Comparison of ENCODE assay signal across 12 cellular contexts in the genomic region with DNA sequence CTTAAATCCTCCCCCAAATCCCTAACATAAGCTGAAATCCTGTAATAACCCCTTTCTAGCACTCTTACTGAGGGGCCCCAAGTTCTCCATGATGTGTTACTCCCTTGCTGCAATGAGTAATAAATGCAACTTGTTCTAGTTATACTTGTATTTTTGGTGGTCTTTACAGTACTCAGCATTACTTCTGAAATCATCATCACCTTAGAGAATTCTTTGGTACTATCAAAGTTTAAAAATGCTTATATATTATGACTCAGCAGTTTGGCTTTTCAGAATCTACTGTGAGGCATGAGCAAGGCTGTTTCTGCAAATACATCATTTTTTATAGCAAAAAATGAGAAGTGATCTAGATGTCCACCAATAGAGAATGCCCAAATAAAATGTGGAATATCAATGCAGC. TPM values are rescaled to one million over a fixed set of nuclear protein-coding genes. Genes with fewer than 3 reads are reported as not detected.
DNase-seq lines count a peak whose midpoint lies in the region; ATAC-seq and TF ChIP-seq lines count a peak whose summit lies in the region.
"Had no signal": no experiment of that assay in that cellular context is flagged by ENCODE, and none has a peak within 500 bp of the region (broad histone marks: within the 10 kb centered on the region; RNA-seq: fewer than 3 reads in every experiment).

No MANE protein-coding gene starts in this region.

- no peaks in the 10 kb centered on the region for H3K9me3 ChIP-seq in breast epithelium
- H3K9me3 ChIP-seq in SK-N-SH, result no peaks in the 10 kb centered on the region

- H3K4me1 ChIP-seq in breast epithelium (no peaks in the 10 kb centered on the region), SK-N-SH (ENCODE audit: control insufficient read depth in 1 of 2, insufficient read depth in 2 of 2, low read depth in 1 of 2, low read length in 1 of 2) (peaks cover 14 to 23% of the 10 kb centered on the region in 2 experiments; a peak in 3 of 4 replicates)

- H3K36me3 ChIP-seq in breast epithelium (peaks cover 9% of the 10 kb centered on the region), SK-N-SH (replicated peaks in 1 of 2; ENCODE audit: control insufficient read depth in 1 of 2, insufficient read depth in 2 of 2, low read length in 1 of 2) (peaks cover 78 to 90% of the 10 kb centered on the region in 2 experiments)

- no peak overlapping the region for H2AFZ ChIP-seq in SK-N-SH (ENCODE audit: low read depth)

- H3K27me3 ChIP-seq in breast epithelium, result no peaks in the 10 kb centered on the region
- H3K27me3 ChIP-seq in SK-N-SH (ENCODE audit: insufficient read depth), result no peaks in the 10 kb centered on the region

- TF ChIP-seq RAD21 in SK-N-SH (IDR thresholded peaks at IDR 0.05; ENCODE audit: low read length), result no peak

- H3K4me1 Mint-ChIP-seq in MCF 10A (ENCODE audit: insufficient read depth, unreplicated experiment), result no peaks in the 10 kb centered on the region

- H3K4me3 Mint-ChIP-seq in MCF 10A (ENCODE audit: unreplicated experiment), result no peak overlapping the region

- no peak overlapping the region for H3K27ac ChIP-seq in breast epithelium
- peak overlapping the region; percentile 20 to 89 for H3K27ac ChIP-seq in SK-N-SH (ENCODE audit: low read depth in 2 of 2, low read length in 1 of 2)
- peak overlapping the region; percentile 40 for H3K27ac ChIP-seq in substantia nigra (ENCODE audit: low read depth, low read length, poor library complexity, severe bottlenecking)
- H3K27ac ChIP-seq: C4-2B had no signal

- H3K27me3 Mint-ChIP-seq in MCF 10A (ENCODE audit: insufficient read depth, unreplicated experiment), result no peaks in the 10 kb centered on the region

- H3K9me3 Mint-ChIP-seq in MCF 10A (ENCODE audit: unreplicated experiment), result no peaks in the 10 kb centered on the region

- TF ChIP-seq POLR2A in breast epithelium (IDR thresholded peaks at IDR 0.05), result no peak

- POLR2A ChIA-PET in MCF 10A (lab: Yijun Ruan, JAX), result interaction anchor here (0.7 to 0.8 kb wide), 2 partner anchors 9 to 119 kb away, joined by 3 read pairs; no protein-coding TSS in a partner anchor
- POLR2A ChIA-PET in SK-N-SH (lab: Yijun Ruan, JAX), result interaction anchor here (1.1 kb wide), 1 partner anchor 67 kb away, joined by 3 read pairs; a partner anchor contains a TSS

- no TSS peak for BruUV-seq in MCF 10A (replicated peaks; lab: Mats Ljungman, UMichigan)

- H4K20me1 ChIP-seq in SK-N-SH (ENCODE audit: insufficient read depth), result no peaks in the 10 kb centered on the region

- H3K9me2 ChIP-seq in SK-N-SH, result no peaks in the 10 kb centered on the region

- DNase-seq in MCF 10A (ENCODE audit: unreplicated experiment), result no peak
- DNase-seq in breast epithelium (ENCODE audit: low spot score in 2 of 2), result no peak
- DNase-seq in SK-N-SH, result no peak
- DNase-seq in fibroblast of mammary gland (ENCODE audit: low read depth), result peak; percentile 14
- no peak for DNase-seq in substantia nigra (lab: John Stamatoyannopoulos, UW)
- DNase-seq in DMS 273 (lab: John Stamatoyannopoulos, UW; ENCODE audit: unreplicated experiment), result no peak
- no peak for DNase-seq in RPMI8226
- DNase-seq: activated CD4-positive, CD25-positive, alpha-beta regulatory T cell treated with anti-CD3 and anti-CD28 coated beads, Interleukin-2, amount 50 U/mL, for 72 hours; NCI-H524; SHP77 had no signal

- H3K27ac Mint-ChIP-seq in MCF 10A (ENCODE audit: low read depth, unreplicated experiment), result peak overlapping the region; percentile 49

- no peak overlapping the region for H3K4me2 ChIP-seq in SK-N-SH

- TF ChIP-seq CTCF in MCF 10A (IDR thresholded peaks at IDR 0.05; ENCODE audit: unreplicated experiment) (no peak), breast epithelium (IDR thresholded peaks at IDR 0.05) (no peak), SK-N-SH (IDR thresholded peaks at IDR 0.05) (no peak), fibroblast of mammary gland (conservative IDR thresholded peaks at IDR 0.05; ENCODE audit: control insufficient read depth, insufficient read depth, low read depth, low read length) (no peak)

- no peak overlapping the region for H3K9ac ChIP-seq in SK-N-SH

- no peaks in the 10 kb centered on the region; the same call in 1 of the 2 replicates for H3K79me2 ChIP-seq in SK-N-SH (ENCODE audit: insufficient read depth)

- CTCF ChIA-PET in MCF 10A (lab: Yijun Ruan, JAX) (interaction anchor here (0.7 to 4.8 kb wide), 2 partner anchors 39 to 138 kb away, joined by 3 to 36 read pairs; no protein-coding TSS in a partner anchor), SK-N-SH (lab: Yijun Ruan, JAX) (interaction anchor here (0.8 to 6.0 kb wide), 6 partner anchors 20 to 137 kb away, joined by 3 to 51 read pairs (median 5); a partner anchor contains a TSS)

- intact Hi-C loops in MCF 10A (cut with micrococcal nuclease) (no loop called here), breast epithelium (cut with DNase I; ENCODE audit: low total_unique reads) (no loop called here)

- TF ChIP-seq EP300 in SK-N-SH (IDR thresholded peaks at IDR 0.05; ENCODE audit: borderline replicate concordance in 1 of 2, low read depth in 1 of 2, low read length in 1 of 2), result no peak

- ATAC-seq in GM18907 (IDR thresholded peaks at IDR 0.05; ENCODE audit: unreplicated experiment), result no peak

- H3F3A ChIP-seq in SK-N-SH (replicated peaks; ENCODE audit: insufficient read depth), result no peaks in the 10 kb centered on the region

- H3K4me3 ChIP-seq in breast epithelium, result no peak overlapping the region
- H3K4me3 ChIP-seq in SK-N-SH (ENCODE audit: low read depth in 2 of 2, low read length in 1 of 2), result no peak overlapping the region
- H3K4me3 ChIP-seq in fibroblast of mammary gland (ENCODE audit: control insufficient read depth, low read depth, low read length), result no peak overlapping the region

- H3K36me3 Mint-ChIP-seq in MCF 10A (ENCODE audit: insufficient read depth, unreplicated experiment), result peaks cover 90% of the 10 kb centered on the region

TF ChIP-seq in SK-N-SH, 30 proteins besides CTCF, POLR2A, EP300 and RAD21:
- TF ChIP-seq YY1 (IDR thresholded peaks at IDR 0.05; ENCODE audit: low read depth), result no peak
- TF ChIP-seq FOXM1 (IDR thresholded peaks at IDR 0.05; ENCODE audit: low read depth), result no peak
- no peak for TF ChIP-seq NRF1 (IDR thresholded peaks at IDR 0.05; ENCODE audit: low read depth, low read length)
TF ChIP-seq in SK-N-SH: peak in this region for 0.

RNA-seq across cellular contexts. Expression of a gene that starts 20.8 kb away (rescaled TPM):
- 0.82 TPM in 1 of 2 replicates, not detected in the other for total RNA-seq in MCF 10A (2022)
- total RNA-seq in breast epithelium, result 1 to 10 TPM in 1 of 3 donors, under 1 TPM in 2; 0.29 to 2.9 (median 0.48) TPM
- polyA plus RNA-seq in SK-N-SH (2012; rRNA removed), result 0.31 and 0.58 TPM in 2 replicates
- polyA plus RNA-seq in SK-N-SH (2012; cell fraction: cytosol; rRNA removed), result 0.39 and 0.45 TPM in 2 replicates
- polyA plus RNA-seq in SK-N-SH (2012; cell fraction: nucleus; rRNA removed), result 0.53 and 0.70 TPM in 2 replicates

Comparison
In these comparisons a context has a peak if more than half of its experiments do, and no peak if none do; other contexts are left out.
1. H3K27ac ChIP-seq: peak in SK-N-SH (2 of 2) and substantia nigra (single experiment); none in breast epithelium (0 of 2).